In genomic region chr15:64636101-64636500, GRCh38 we compare ENCODE assay signal across 8 cellular contexts.
DNase-seq lines count a peak whose midpoint lies in the region; ATAC-seq and TF ChIP-seq lines count a peak whose summit lies in the region.

No MANE protein-coding gene starts in this region.

- no peak for ATAC-seq in GM21526 (IDR thresholded peaks at IDR 0.05; ENCODE audit: low FRiP score, unreplicated experiment)

- WGBS in tibial nerve, 2 donors, result 60 to 75% methylated on average over 2 of the region's 2 CpGs

- H3K27ac ChIP-seq in cardiac muscle cell, result peak overlapping the region; percentile 87
- H3K27ac ChIP-seq in breast epithelium, result peak overlapping the region; percentile 14 to 40
- H3K27ac ChIP-seq in tibial nerve, result peak overlapping the region in 3 of 4 donors; percentile 15 to 61 (median 36)

- H3K9me3 ChIP-seq in cardiac muscle cell (ENCODE audit: low read depth) (no peaks in the 10 kb centered on the region), breast epithelium (no peaks in the 10 kb centered on the region), tibial nerve (peaks cover 0 to 5% (median 0%) of the 10 kb centered on the region in 4 donors)

- TF ChIP-seq POLR2A in breast epithelium (IDR thresholded peaks at IDR 0.05) (no peak), tibial nerve (IDR thresholded peaks at IDR 0.05) (no peak)

- no peaks in the 10 kb centered on the region for H3K27me3 ChIP-seq in cardiac muscle cell
- H3K27me3 ChIP-seq in breast epithelium, result no peaks in the 10 kb centered on the region
- no peaks in the 10 kb centered on the region for H3K27me3 ChIP-seq in tibial nerve

- TF ChIP-seq CTCF in cardiac muscle cell (IDR thresholded peaks at IDR 0.05; ENCODE audit: low read depth, low read length) (no peak), breast epithelium (IDR thresholded peaks at IDR 0.05) (no peak), tibial nerve (IDR thresholded peaks at IDR 0.05) (no peak)

- DNase-seq in cardiac muscle cell (ENCODE audit: low read depth in 1 of 2, low spot score in 1 of 2), result peak in 1 of 2 donors; percentile 57
- DNase-seq in cardiac septum (ENCODE audit: low spot score), result no peak
- DNase-seq in breast epithelium (ENCODE audit: low spot score in 2 of 2), result no peak
- peak; percentile 7 to 49 for DNase-seq in lung microvascular endothelial cell (ENCODE audit: low read depth in 2 of 2)
- DNase-seq in tibial nerve (ENCODE audit: low spot score in 2 of 2), result no peak
- no peak for DNase-seq in ureter (ENCODE audit: low spot score)
- no peak for DNase-seq in NCI-H1417 treated with DMSO at 0.1 percent for 48 hours (lab: John Stamatoyannopoulos, UW)

- TF ChIP-seq EP300 in tibial nerve (IDR thresholded peaks at IDR 0.05), result no peak

- no peaks in the 10 kb centered on the region for H3K36me3 ChIP-seq in cardiac muscle cell
- H3K36me3 ChIP-seq in breast epithelium, result no peaks in the 10 kb centered on the region
- H3K36me3 ChIP-seq in tibial nerve, result peaks cover 0 to 6% (median 0%) of the 10 kb centered on the region in 3 donors

- H3K4me1 ChIP-seq in cardiac muscle cell (ENCODE audit: low read depth) (peaks cover 34% of the 10 kb centered on the region), breast epithelium (peaks cover 4 to 16% of the 10 kb centered on the region in 2 donors), tibial nerve (peaks cover 0 to 55% (median 28%) of the 10 kb centered on the region in 4 donors)

- H3K4me3 ChIP-seq in cardiac muscle cell (no peak overlapping the region), breast epithelium (no peak overlapping the region), tibial nerve (no peak overlapping the region)

- intact Hi-C loops in cardiac septum (cut with DNase I) (no loop called here), breast epithelium (cut with DNase I; ENCODE audit: low total_unique reads) (no loop called here)

Comparison
In these comparisons a context has a peak if more than half of its experiments do, and no peak if none do; other contexts are left out.
1. DNase-seq: peak in lung microvascular endothelial cell (2 of 2); none in cardiac septum (single experiment), breast epithelium (0 of 2), tibial nerve (0 of 2), ureter (single experiment) and NCI-H1417 treated with DMSO at 0.1 percent for 48 hours (single experiment).
2. H3K27ac ChIP-seq: peak in every context shown above with its lines; median percentile 87 in cardiac muscle cell; 36 in tibial nerve; 27 in breast epithelium.